Comparison of ENCODE assay signal across 1 cellular context in genomic region chr5:9835121-9835770, GRCh38.
TF ChIP-seq lines count a peak whose summit lies in the region.

No MANE protein-coding gene starts in this region.

TF ChIP-seq in WTC11, 78 proteins besides CTCF, POLR2A, EP300 and RAD21 (continued from another document):
- TF ChIP-seq ZNF281 (CRISPR knock-in tag; IDR thresholded peaks at IDR 0.05) (no peak), SMAD3 (CRISPR knock-in tag; IDR thresholded peaks at IDR 0.05; ENCODE audit: borderline replicate concordance) (no peak), ZNF671 (CRISPR knock-in tag; IDR thresholded peaks at IDR 0.05) (no peak), TEAD1 (CRISPR knock-in tag; IDR thresholded peaks at IDR 0.05) (0 out of 2 replicates have a peak, but pooled peaks have one; percentile 40), AFF4 (CRISPR knock-in tag; IDR thresholded peaks at IDR 0.05; ENCODE audit: borderline replicate concordance) (no peak), USF1 (CRISPR knock-in tag; IDR thresholded peaks at IDR 0.05) (0 out of 2 replicates have a peak, but pooled peaks have one; percentile 25), ZMAT4 (CRISPR knock-in tag; IDR thresholded peaks at IDR 0.05) (no peak), FOXK1 (CRISPR knock-in tag; IDR thresholded peaks at IDR 0.05) (no peak), RORB (CRISPR knock-in tag; IDR thresholded peaks at IDR 0.05) (no peak), NFE2L1 (CRISPR knock-in tag; IDR thresholded peaks at IDR 0.05) (no peak), NFYB (CRISPR knock-in tag; conservative IDR thresholded peaks at IDR 0.05; ENCODE audit: low read depth) (no peak)
